Comparison of ENCODE assay signal across 21 cellular contexts in genomic region chr1:246317723-246318359, GRCh38.
DNase-seq lines count a peak whose midpoint lies in the region; ATAC-seq and TF ChIP-seq lines count a peak whose summit lies in the region.
"Had no signal": no experiment of that assay in that cellular context is flagged by ENCODE, and none has a peak within 500 bp of the region (broad histone marks: within the 10 kb centered on the region; RNA-seq: fewer than 3 reads in every experiment).

No MANE protein-coding gene starts in this region.

- H3K18ac ChIP-seq in neuronal stem cell (ENCODE audit: low read length): no peak overlapping the region

- H3K14ac ChIP-seq in neuronal stem cell (ENCODE audit: low read length): no peak overlapping the region

- no peak overlapping the region for H3K23ac ChIP-seq in neuronal stem cell (ENCODE audit: low read depth, low read length, poor library complexity)

- H3K9me3 ChIP-seq in GM23248 (ENCODE audit: low read depth): no peaks in the 10 kb centered on the region
- H3K9me3 ChIP-seq in RWPE2 (ENCODE audit: severe bottlenecking): no peaks in the 10 kb centered on the region
- H3K9me3 ChIP-seq in neuronal stem cell (replicated peaks in 1 of 2; ENCODE audit: control insufficient read depth in 2 of 2, insufficient read depth in 1 of 2, low read depth in 1 of 2, low read length in 2 of 2): no peaks in the 10 kb centered on the region
- H3K9me3 ChIP-seq in stomach: no peaks in the 10 kb centered on the region
- H3K9me3 ChIP-seq: adrenal gland, gastrocnemius medialis, HAP-1, left lung, SJCRH30 had no signal

- H2AK5ac ChIP-seq in neuronal stem cell (ENCODE audit: low read depth, low read length): no peak overlapping the region

- no peak for TF ChIP-seq EP300 in stomach (IDR thresholded peaks at IDR 0.05)

- no peak overlapping the region for H2BK12ac ChIP-seq in neuronal stem cell (ENCODE audit: low read length)

- H3K79me2 ChIP-seq in GM23248 (ENCODE audit: insufficient read depth): no peaks in the 10 kb centered on the region

- peaks cover 6% of the 10 kb centered on the region for H3F3A ChIP-seq in GM23248 (ENCODE audit: insufficient read depth)

- no peak overlapping the region for H4K91ac ChIP-seq in neuronal stem cell (ENCODE audit: low read depth, low read length, poor library complexity)

- H3K9me2 ChIP-seq in GM23248 (ENCODE audit: insufficient read depth): no peaks in the 10 kb centered on the region

- no peak overlapping the region for H2AFZ ChIP-seq in GM23248
- H2AFZ ChIP-seq in neuronal stem cell (ENCODE audit: low read length): no peak overlapping the region

- H3K4me2 ChIP-seq in GM23248 (ENCODE audit: unreplicated experiment): peak overlapping the region; percentile 19
- H3K4me2 ChIP-seq in neuronal stem cell (ENCODE audit: insufficient read depth, low read length, poor library complexity, severe bottlenecking): no peak overlapping the region
- H3K4me2 ChIP-seq: KMS-11 had no signal

- peaks cover 13% of the 10 kb centered on the region for H3K4me1 ChIP-seq in GM23248 (ENCODE audit: insufficient read depth)
- peaks cover 6% of the 10 kb centered on the region for H3K4me1 ChIP-seq in RWPE2 (ENCODE audit: insufficient read depth, poor library complexity, severe bottlenecking)
- H3K4me1 ChIP-seq in neuronal stem cell (ENCODE audit: control insufficient read depth in 2 of 2, insufficient read depth in 1 of 2, low read depth in 1 of 2, low read length in 2 of 2): peaks cover 3 to 26% of the 10 kb centered on the region in 2 donors
- no peaks in the 10 kb centered on the region for H3K4me1 ChIP-seq in stomach
- H3K4me1 ChIP-seq: left lung had no signal

- no peaks in the 10 kb centered on the region for H3K27me3 ChIP-seq in GM23248 (replicated peaks; ENCODE audit: insufficient read depth)
- H3K27me3 ChIP-seq in RWPE2 (ENCODE audit: insufficient read depth, poor library complexity, severe bottlenecking): no peaks in the 10 kb centered on the region
- no peaks in the 10 kb centered on the region for H3K27me3 ChIP-seq in neuronal stem cell (ENCODE audit: control insufficient read depth in 3 of 3, insufficient read depth in 3 of 3, low read depth in 1 of 3, low read length in 3 of 3)
- H3K27me3 ChIP-seq in stomach: no peaks in the 10 kb centered on the region
- H3K27me3 ChIP-seq: adrenal gland, gastrocnemius medialis, left lung, SJCRH30 had no signal

- in situ Hi-C loops in GM23248 (cut with MboI): no loop called here

- H3K79me1 ChIP-seq in neuronal stem cell (ENCODE audit: low read depth, low read length): no peaks in the 10 kb centered on the region

- H2BK5ac ChIP-seq in neuronal stem cell (ENCODE audit: low read length): no peak overlapping the region

- TF ChIP-seq CTCF in RWPE2 (IDR thresholded peaks at IDR 0.05; ENCODE audit: poor library complexity, severe bottlenecking): no peak
- TF ChIP-seq CTCF in stomach (IDR thresholded peaks at IDR 0.05): no peak

- no peak overlapping the region for H2BK15ac ChIP-seq in neuronal stem cell (ENCODE audit: low read length)

- H3K27ac ChIP-seq in GM23248: peak overlapping the region; percentile 19; the same call in 1 of the 2 replicates
- no peak overlapping the region for H3K27ac ChIP-seq in RWPE2 (ENCODE audit: poor library complexity, severe bottlenecking)
- peak overlapping the region; percentile 9 for H3K27ac ChIP-seq in epithelial cell of prostate
- H3K27ac ChIP-seq in neuronal stem cell (replicated peaks; ENCODE audit: low read length): no peak overlapping the region
- H3K27ac ChIP-seq in stomach: no peak overlapping the region
- H3K27ac ChIP-seq: adrenal gland, C4-2B, gastrocnemius medialis, KMS-11, left lung, SJCRH30 had no signal

- H3K4ac ChIP-seq in neuronal stem cell (ENCODE audit: low read length): no peak overlapping the region

- TF ChIP-seq POLR2A in stomach (IDR thresholded peaks at IDR 0.05): no peak

- no peak overlapping the region for H3K4me3 ChIP-seq in GM23248
- no peak overlapping the region for H3K4me3 ChIP-seq in RWPE2 (ENCODE audit: severe bottlenecking)
- no peak overlapping the region for H3K4me3 ChIP-seq in neuronal stem cell (ENCODE audit: low read length in 2 of 2)
- H3K4me3 ChIP-seq in stomach: no peak overlapping the region
- H3K4me3 ChIP-seq: adrenal gland, gastrocnemius medialis, HAP-1, left lung, SJCRH30 had no signal

- peak; percentile 27; the same call in 1 of the 3 replicates for ATAC-seq in RWPE2 (ENCODE audit: low read depth)
- ATAC-seq in GM19463 (IDR thresholded peaks at IDR 0.05; ENCODE audit: unreplicated experiment): no peak
- ATAC-seq: activated T-helper 17 cell treated with anti-CD3 and anti-CD28 coated beads, Interleukin-2, amount 50 U/mL, for 72 hours; gastrocnemius medialis; left lung had no signal

- H3K36me3 ChIP-seq in GM23248 (ENCODE audit: low read depth) (no peaks in the 10 kb centered on the region), RWPE2 (ENCODE audit: low read depth) (no peaks in the 10 kb centered on the region), neuronal stem cell (replicated peaks in 1 of 2; ENCODE audit: control insufficient read depth in 2 of 2, insufficient read depth in 2 of 2, low read length in 2 of 2) (no peaks in the 10 kb centered on the region), stomach (no peaks in the 10 kb centered on the region)
- H3K36me3 ChIP-seq: adrenal gland, gastrocnemius medialis, HAP-1, left lung, SJCRH30 had no signal

- no peak overlapping the region for H2BK120ac ChIP-seq in neuronal stem cell (ENCODE audit: low read depth, low read length)

- 0 out of 2 replicates have a peak, but pooled peaks cover 3% of the 10 kb centered on the region for H4K20me1 ChIP-seq in GM23248 (ENCODE audit: insufficient read depth)

- H4K8ac ChIP-seq in neuronal stem cell (ENCODE audit: low read depth, low read length): no peak overlapping the region

- no peak overlapping the region for H3K9ac ChIP-seq in GM23248
- H3K9ac ChIP-seq in neuronal stem cell (ENCODE audit: low read depth, low read length, poor library complexity): no peak overlapping the region
- H3K9ac ChIP-seq: KMS-11 had no signal

- intact Hi-C loops in stomach (cut with DNase I; ENCODE audit: low total_unique reads): no loop called here

- DNase-seq in GM23248 (peak; percentile 71), RWPE2 (ENCODE audit: low spot score) (no peak), epithelial cell of prostate (ENCODE audit: low read depth, low spot score) (no peak), renal cortical epithelial cell (ENCODE audit: low read depth) (peak; percentile 25), neuronal stem cell (ENCODE audit: low spot score) (no peak), T-helper 2 cell (no peak), stomach (no peak)
- DNase-seq: activated CD4-positive, alpha-beta T cell treated with anti-CD3 and anti-CD28 coated beads for 1 hour; adrenal gland; gastrocnemius medialis; left lung; NCI-H1092; NCI-H2081 treated with DMSO at 0.1 percent for 48 hours; NCI-H510A; retina; SJCRH30 had no signal

Comparison
In these comparisons a context has a peak if more than half of its experiments do, and no peak if none do; other contexts are left out.
1. DNase-seq: peak in GM23248 (single experiment) and renal cortical epithelial cell (single experiment); none in RWPE2 (single experiment), epithelial cell of prostate (single experiment), neuronal stem cell (single experiment), T-helper 2 cell (0 of 5) and stomach (single experiment).
2. H3K27ac ChIP-seq: peak in GM23248 (single experiment) and epithelial cell of prostate (single experiment); none in RWPE2 (single experiment), neuronal stem cell (single experiment) and stomach (0 of 5).